ENCODE assay signal across 8 cellular contexts in the genomic region with DNA sequence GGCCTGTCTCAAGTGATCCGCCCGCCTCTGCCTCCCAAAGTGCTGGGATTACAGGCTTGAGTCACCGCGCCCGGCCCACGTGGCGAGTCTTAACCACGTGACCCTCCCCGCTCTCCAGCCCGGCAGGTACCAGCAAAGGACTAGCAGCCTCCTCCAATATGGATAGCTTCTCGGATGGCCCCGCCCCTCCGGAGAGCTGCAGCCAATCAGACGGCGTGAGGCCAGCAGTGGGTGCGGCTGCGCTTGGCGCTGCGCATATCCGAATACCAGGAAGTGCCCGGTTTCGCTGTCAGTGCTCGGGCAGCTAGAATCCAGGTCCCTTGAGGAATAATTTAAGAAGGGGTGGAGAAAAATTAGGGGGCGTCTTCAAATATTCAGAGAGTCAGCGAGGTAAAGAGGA. TPM values are rescaled to one million over a fixed set of nuclear protein-coding genes. Genes with fewer than 3 reads are reported as not detected.
DNase-seq lines count a peak whose midpoint lies in the region; ATAC-seq and TF ChIP-seq lines count a peak whose summit lies in the region.

No MANE protein-coding gene starts in this region.

- no peaks in the 10 kb centered on the region for H3K27me3 Mint-ChIP-seq in activated naive CD8-positive, alpha-beta T cell treated with anti-CD3 and anti-CD28 coated beads, Interleukin-2, amount 10 ng/mL, durations not matched to agents 7 days and 5 days
- H3K27me3 Mint-ChIP-seq in progenitor cell of endocrine pancreas = no peaks in the 10 kb centered on the region

- no peak for TF ChIP-seq EP300 in transverse colon (IDR thresholded peaks at IDR 0.05; ENCODE audit: low read depth)

- intact Hi-C loops in heart left ventricle (cut with DNase I) (loop anchor here in 3 of 10 donors (5.0 to 10.0 kb wide), 2 partner anchors 76 to 268 kb away; a partner anchor contains a TSS), transverse colon (cut with DNase I; ENCODE audit: low total_unique reads) (no loop called here)

- no peaks in the 10 kb centered on the region for H3K9me3 ChIP-seq in SJSA1 (replicated peaks)
- no peaks in the 10 kb centered on the region for H3K9me3 ChIP-seq in heart left ventricle
- no peaks in the 10 kb centered on the region for H3K9me3 ChIP-seq in transverse colon

- DNase-seq in DMS 273 (lab: John Stamatoyannopoulos, UW; ENCODE audit: unreplicated experiment) (peak; percentile 70), DMS 273 treated with DMSO at 0.1 percent for 48 hours (lab: John Stamatoyannopoulos, UW) (no peak), SJSA1 (ENCODE audit: low read depth in 1 of 2, low spot score in 2 of 2) (peak; percentile 49 to 81), heart left ventricle (peak; percentile 92 to 97 (median 94)), progenitor cell of endocrine pancreas (ENCODE audit: low spot score, unreplicated experiment) (peak; percentile 73), transverse colon (peak; percentile 97)
- peak; percentile 91 for DNase-seq in activated naive CD8-positive, alpha-beta T cell treated with anti-CD3 and anti-CD28 coated beads, Interleukin-2, amount 10 ng/mL, durations not matched to agents 7 days and 5 days

- H3K27ac Mint-ChIP-seq in activated naive CD8-positive, alpha-beta T cell treated with anti-CD3 and anti-CD28 coated beads, Interleukin-2, amount 10 ng/mL, durations not matched to agents 7 days and 5 days = peak overlapping the region; percentile 94
- peak overlapping the region; percentile 92 for H3K27ac Mint-ChIP-seq in progenitor cell of endocrine pancreas

- ATAC-seq in HG03175 (IDR thresholded peaks at IDR 0.05; ENCODE audit: unreplicated experiment) (peak; percentile 94), heart left ventricle (peak; percentile 98 to 100 (median 100))
- peak; percentile 100 for ATAC-seq in activated naive CD8-positive, alpha-beta T cell treated with anti-CD3 and anti-CD28 coated beads, Interleukin-2, amount 10 ng/mL, durations not matched to agents 7 days and 5 days (ENCODE audit: low read depth)

- peak overlapping the region; percentile 17 for H3K4me3 ChIP-seq in SJSA1
- peak overlapping the region; percentile 6 to 78 (median 56) for H3K4me3 ChIP-seq in heart left ventricle
- H3K4me3 ChIP-seq in transverse colon = peak overlapping the region in 3 of 4 donors; percentile 25 to 59 (median 32)

- 2 to 14% (median 4%) methylated on average over 21 to 25 of the region's 25 CpGs for WGBS in heart left ventricle, 4 donors
- WGBS in transverse colon (ENCODE audit: low coverage in 1 of 2), 2 donors = 17% methylated on average over 18 of the region's 25 CpGs; no CpG with 5 or more reads in 1 of the 2 donors

- H3K27me3 ChIP-seq in SJSA1 (replicated peaks) (no peaks in the 10 kb centered on the region), heart left ventricle (no peaks in the 10 kb centered on the region), transverse colon (no peaks in the 10 kb centered on the region)

- no peaks in the 10 kb centered on the region for H3K9me3 Mint-ChIP-seq in activated naive CD8-positive, alpha-beta T cell treated with anti-CD3 and anti-CD28 coated beads, Interleukin-2, amount 10 ng/mL, durations not matched to agents 7 days and 5 days
- no peaks in the 10 kb centered on the region for H3K9me3 Mint-ChIP-seq in progenitor cell of endocrine pancreas (ENCODE audit: low read depth)

- peak overlapping the region; percentile 89 for H3K4me3 Mint-ChIP-seq in activated naive CD8-positive, alpha-beta T cell treated with anti-CD3 and anti-CD28 coated beads, Interleukin-2, amount 10 ng/mL, durations not matched to agents 7 days and 5 days
- H3K4me3 Mint-ChIP-seq in progenitor cell of endocrine pancreas (ENCODE audit: low read depth) = peak overlapping the region; percentile 78

- peaks cover 18% of the 10 kb centered on the region for H3K4me1 ChIP-seq in SJSA1 (replicated peaks)
- H3K4me1 ChIP-seq in heart left ventricle = peaks cover 0 to 25% (median 5%) of the 10 kb centered on the region in 12 donors
- H3K4me1 ChIP-seq in transverse colon = peaks cover 5 to 16% (median 10%) of the 10 kb centered on the region in 4 donors

- in situ Hi-C loops in transverse colon (cut with MboI; ENCODE audit: low pct_ligation_motif_present in 1 of 4, low pct_unique_long_range_greater_than_20kb in 1 of 4, low sequenced_read_pairs in 3 of 4) = loop anchor here in 1 of 4 donors (10.0 kb wide), 1 partner anchor 68 kb away; no protein-coding TSS in a partner anchor

- POLR2A ChIA-PET in activated naive CD8-positive, alpha-beta T cell treated with anti-CD3 and anti-CD28 coated beads, Interleukin-2, amount 10 ng/mL, durations not matched to agents 7 days and 5 days (lab: Charles Lee) = interaction anchor here (0.9 to 2.1 kb wide), 10 partner anchors 10 to 294 kb away, joined by 3 to 22 read pairs (median 6); a partner anchor contains a TSS

- H3K36me3 Mint-ChIP-seq in activated naive CD8-positive, alpha-beta T cell treated with anti-CD3 and anti-CD28 coated beads, Interleukin-2, amount 10 ng/mL, durations not matched to agents 7 days and 5 days = peaks cover 1% of the 10 kb centered on the region
- H3K36me3 Mint-ChIP-seq in progenitor cell of endocrine pancreas (ENCODE audit: insufficient read depth) = peaks cover 1% of the 10 kb centered on the region

- H3K36me3 ChIP-seq in SJSA1 = no peaks in the 10 kb centered on the region
- H3K36me3 ChIP-seq in heart left ventricle = no peaks in the 10 kb centered on the region
- no peaks in the 10 kb centered on the region for H3K36me3 ChIP-seq in transverse colon

- peak in 1 of 2 donors; percentile 37 for TF ChIP-seq POLR2A in heart left ventricle (IDR thresholded peaks at IDR 0.05)
- TF ChIP-seq POLR2A in transverse colon (IDR thresholded peaks at IDR 0.05) = peak; percentile 83

- TF ChIP-seq CTCF in heart left ventricle (IDR thresholded peaks at IDR 0.05) = no peak
- TF ChIP-seq CTCF in progenitor cell of endocrine pancreas (IDR thresholded peaks at IDR 0.05; ENCODE audit: unreplicated experiment) = no peak
- TF ChIP-seq CTCF in transverse colon (IDR thresholded peaks at IDR 0.05) = no peak

- H3K27ac ChIP-seq in SJSA1 (no peak overlapping the region), heart left ventricle (peak overlapping the region in 10 of 12 donors; percentile 7 to 66 (median 56)), transverse colon (peak overlapping the region; percentile 62 to 80 (median 68))

- peaks cover 11% of the 10 kb centered on the region for H3K4me1 Mint-ChIP-seq in activated naive CD8-positive, alpha-beta T cell treated with anti-CD3 and anti-CD28 coated beads, Interleukin-2, amount 10 ng/mL, durations not matched to agents 7 days and 5 days
- H3K4me1 Mint-ChIP-seq in progenitor cell of endocrine pancreas (ENCODE audit: low read depth) = no peaks in the 10 kb centered on the region

RNA-seq across cellular contexts. Expression of a gene that starts 14.7 kb away (rescaled TPM):
- 22.4 and 33.1 TPM in 2 replicates for total RNA-seq in SJSA1 (2014; rRNA removed; shearing (Covaris generic))
- 10 to 100 TPM; 25.4 to 26.1 TPM for total RNA-seq in activated naive CD8-positive, alpha-beta T cell treated with anti-CD3 and anti-CD28 coated beads, Interleukin-2, amount 10 ng/mL, durations not matched to agents 7 days and 5 days
- total RNA-seq in heart left ventricle = 10 to 100 TPM; 13.1 to 38.1 (median 17.0) TPM
- 10 to 100 TPM; 12.3 to 17.7 TPM for polyA plus RNA-seq in heart left ventricle
- 46.6 and 49.6 TPM in 2 replicates for total RNA-seq in progenitor cell of endocrine pancreas
- total RNA-seq in transverse colon = 100 to 1,000 TPM in 1 of 4 donors, 10 to 100 TPM in 3; 33.7 to 111 (median 47.7) TPM
